ENCODE assay signal across 13 cellular contexts in genomic region chr7:130845581-130846085, GRCh38.
DNase-seq lines count a peak whose midpoint lies in the region; ATAC-seq and TF ChIP-seq lines count a peak whose summit lies in the region.
"Had no signal": no experiment of that assay in that cellular context is flagged by ENCODE, and none has a peak within 500 bp of the region (broad histone marks: within the 10 kb centered on the region; RNA-seq: fewer than 3 reads in every experiment).

No MANE protein-coding gene starts in this region.

- in situ Hi-C loops in gastrocnemius medialis (cut with MboI; ENCODE audit: low sequenced_read_pairs in 4 of 4): no loop called here

- H3K36me3 ChIP-seq in esophagus squamous epithelium (no peaks in the 10 kb centered on the region), gastrocnemius medialis (no peaks in the 10 kb centered on the region)
- H3K36me3 ChIP-seq: transverse colon had no signal

- H3K9me3 ChIP-seq in esophagus squamous epithelium (no peaks in the 10 kb centered on the region), gastrocnemius medialis (no peaks in the 10 kb centered on the region)
- H3K9me3 ChIP-seq: transverse colon had no signal

- 27 to 36% methylated on average over 11 of the region's 11 CpGs for WGBS in esophagus squamous epithelium, 2 donors

- peak; percentile 90 for DNase-seq in GM04503 (ENCODE audit: low read depth)
- peak; percentile 83 for DNase-seq in RPMI7951 (ENCODE audit: low read depth)
- no peak for DNase-seq in esophagus squamous epithelium (lab: John Stamatoyannopoulos, UW)
- DNase-seq in skeletal muscle cell (ENCODE audit: low read depth): peak; percentile 71
- no peak for DNase-seq in NOMO-1 (lab: John Stamatoyannopoulos, UW; ENCODE audit: unreplicated experiment in 2 of 2)
- DNase-seq in midbrain (lab: John Stamatoyannopoulos, UW): no peak
- no peak for DNase-seq in gastrocnemius medialis
- DNase-seq in activated CD4-positive, alpha-beta T cell treated with anti-CD3 and anti-CD28 coated beads, Interleukin-2, amount 50 U/mL, for 4 hours: no peak
- DNase-seq: cerebellar nuclear complex, NCI-H187 treated with DMSO at 0.1 percent for 48 hours, transverse colon had no signal

- peak overlapping the region in 3 of 4 donors; percentile 32 to 58 (median 49) for H3K27ac ChIP-seq in esophagus squamous epithelium
- no peak overlapping the region for H3K27ac ChIP-seq in gastrocnemius medialis
- H3K27ac ChIP-seq: PC-9, transverse colon had no signal

- intact Hi-C loops in esophagus squamous epithelium (cut with DNase I): no loop called here
- intact Hi-C loops in gastrocnemius medialis (cut with DNase I; ENCODE audit: low total_unique reads): no loop called here

- no peak overlapping the region for H3K4me3 ChIP-seq in esophagus squamous epithelium
- no peak overlapping the region for H3K4me3 ChIP-seq in skeletal muscle cell (ENCODE audit: low read depth, low read length)
- no peak overlapping the region for H3K4me3 ChIP-seq in gastrocnemius medialis
- H3K4me3 ChIP-seq: PC-9, transverse colon had no signal

- TF ChIP-seq POLR2A in esophagus squamous epithelium (IDR thresholded peaks at IDR 0.05): no peak
- no peak for TF ChIP-seq POLR2A in gastrocnemius medialis (IDR thresholded peaks at IDR 0.05)

- no peak for TF ChIP-seq CTCF in esophagus squamous epithelium (IDR thresholded peaks at IDR 0.05)
- TF ChIP-seq CTCF in gastrocnemius medialis (IDR thresholded peaks at IDR 0.05 in 4 of 5, conservative IDR thresholded peaks at IDR 0.05 in 1 of 5): no peak

- H3K4me1 ChIP-seq in esophagus squamous epithelium (peaks cover 0 to 24% (median 9%) of the 10 kb centered on the region in 3 donors), gastrocnemius medialis (no peaks in the 10 kb centered on the region)
- H3K4me1 ChIP-seq: transverse colon had no signal

- no peak for ATAC-seq in gastrocnemius medialis
- ATAC-seq: WTC11 had no signal

- H3K27me3 ChIP-seq in esophagus squamous epithelium (peaks cover 0 to 8% (median 0%) of the 10 kb centered on the region in 4 donors), gastrocnemius medialis (no peaks in the 10 kb centered on the region)
- H3K27me3 ChIP-seq: transverse colon had no signal

Comparison
In these comparisons a context has a peak if more than half of its experiments do, and no peak if none do; other contexts are left out.
1. DNase-seq: peak in GM04503 (single experiment), RPMI7951 (single experiment) and skeletal muscle cell (single experiment); none in esophagus squamous epithelium (single experiment), NOMO-1 (0 of 2), midbrain (single experiment), gastrocnemius medialis (0 of 2) and activated CD4-positive, alpha-beta T cell treated with anti-CD3 and anti-CD28 coated beads, Interleukin-2, amount 50 U/mL, for 4 hours (0 of 2).
2. H3K27ac ChIP-seq: peak in esophagus squamous epithelium (3 of 4); none in gastrocnemius medialis (0 of 4).